In genomic region chr12:85672436-85672835, GRCh38 we compare ENCODE assay signal across 23 cellular contexts.
"Had no signal": no experiment of that assay in that cellular context is flagged by ENCODE, and none has a peak within 500 bp of the region (broad histone marks: within the 10 kb centered on the region; RNA-seq: fewer than 3 reads in every experiment).

No MANE protein-coding gene starts in this region.

- H3K4me1 ChIP-seq: colonic mucosa, esophagus muscularis mucosa, foreskin keratinocyte, gastrocnemius medialis, gastroesophageal sphincter, heart left ventricle, heart right ventricle had no signal

- ATAC-seq: effector memory CD8-positive, alpha-beta T cell; esophagus mucosa; foreskin keratinocyte; gastrocnemius medialis; gastroesophageal sphincter; heart left ventricle; heart right ventricle had no signal

- H3K9me3 ChIP-seq: colonic mucosa, esophagus muscularis mucosa, esophagus squamous epithelium, gastrocnemius medialis, gastroesophageal sphincter, heart left ventricle, heart right ventricle had no signal

- H3K27me3 ChIP-seq: colonic mucosa, esophagus muscularis mucosa, esophagus squamous epithelium, foreskin keratinocyte, gastrocnemius medialis, gastroesophageal sphincter, heart left ventricle, heart right ventricle had no signal

- H3K4me3 ChIP-seq: colonic mucosa, coronary artery, dorsolateral prefrontal cortex, esophagus muscularis mucosa, esophagus squamous epithelium, gastrocnemius medialis, gastroesophageal sphincter, heart left ventricle, heart right ventricle had no signal

- DNase-seq: colonic mucosa; cortex of kidney; dermis blood vessel endothelial cell; dorsolateral prefrontal cortex; effector CD4-positive, alpha-beta T cell; effector CD8-positive, alpha-beta T cell; effector memory CD4-positive, alpha-beta T cell; effector memory CD8-positive, alpha-beta T cell; endodermal cell; erythroblast; esophagus squamous epithelium; foreskin fibroblast; foreskin keratinocyte; gastrocnemius medialis; glutamatergic neuron; head of caudate nucleus; heart left ventricle; heart right ventricle had no signal

- H3K36me3 ChIP-seq: colonic mucosa, esophagus muscularis mucosa, esophagus squamous epithelium, gastrocnemius medialis, gastroesophageal sphincter, heart left ventricle, heart right ventricle had no signal

- H3K27ac ChIP-seq: colonic mucosa, coronary artery, dorsolateral prefrontal cortex, epithelial cell of prostate, esophagus muscularis mucosa, esophagus squamous epithelium, foreskin keratinocyte, gastrocnemius medialis, gastroesophageal sphincter, heart left ventricle, heart right ventricle had no signal
